In the genomic region with DNA sequence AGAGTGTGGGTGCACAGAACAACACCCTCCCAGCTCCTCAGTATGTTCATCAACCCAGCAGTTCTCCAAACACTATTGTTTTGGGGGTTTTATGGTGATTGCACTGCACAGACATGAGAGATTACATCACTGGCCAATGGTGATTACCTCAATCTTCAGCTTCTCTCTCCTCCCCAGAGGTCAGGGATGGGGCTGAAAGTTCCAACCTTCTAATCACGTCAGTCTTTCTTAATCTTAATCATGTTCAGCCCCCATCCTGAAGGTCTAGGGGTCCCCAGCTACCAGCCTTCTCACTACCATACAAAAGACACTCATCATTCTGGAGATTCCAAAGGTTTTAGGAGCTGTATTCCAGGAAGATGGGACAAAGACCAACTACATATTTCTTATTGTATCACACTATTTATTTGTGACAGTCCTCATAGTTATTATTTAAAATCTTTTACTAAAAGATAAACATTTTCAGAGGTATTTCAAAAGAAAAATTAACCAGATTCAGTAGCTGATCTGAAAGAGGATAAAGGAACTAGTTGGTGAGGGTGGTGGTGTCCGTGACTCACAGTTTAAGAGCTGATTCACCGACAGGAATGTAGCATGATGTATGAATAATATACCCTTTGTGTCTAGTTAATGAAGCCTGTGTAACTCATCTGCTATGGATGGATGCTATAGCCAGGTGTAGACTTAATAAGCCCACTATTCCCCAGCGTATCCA, we compare ENCODE assay signal across 13 cellular contexts. TPM values are rescaled to one million over a fixed set of nuclear protein-coding genes. Genes with fewer than 3 reads are reported as not detected.
DNase-seq lines count a peak whose midpoint lies in the region; ATAC-seq and TF ChIP-seq lines count a peak whose summit lies in the region.
"Had no signal": no experiment of that assay in that cellular context is flagged by ENCODE, and none has a peak within 500 bp of the region (broad histone marks: within the 10 kb centered on the region; RNA-seq: fewer than 3 reads in every experiment).

No MANE protein-coding gene starts in this region.

- H3K27me3 Mint-ChIP-seq in activated T-helper 2 cell treated with anti-CD3 and anti-CD28 coated beads, Interferon-gamma antibody, Interleukin-2, Interleukin-4, amounts not matched to agents 10 μg/mL and 5 μg/mL and 100 μg/mL, durations not matched to agents 14 hours and 24 hours and 36 hours (ENCODE audit: low read depth), result no peaks in the 10 kb centered on the region
- H3K27me3 Mint-ChIP-seq in stimulated activated naive CD8-positive, alpha-beta T cell treated with anti-CD3 and anti-CD28 coated beads, Interleukin-15, amount 100 ng/mL, for 72 hours, result no peaks in the 10 kb centered on the region
- peaks cover 0 to 3% (median 1%) of the 10 kb centered on the region in 3 donors for H3K27me3 Mint-ChIP-seq in CD14-positive monocyte (ENCODE audit: low read depth in 3 of 3)
- H3K27me3 Mint-ChIP-seq: stimulated activated naive B cell treated with anti-CD40 and anti-IgM and Interleukin-4, amounts not matched to agents 10 μg/mL and 1 μg/mL and 100 μg/mL, for 72 hours had no signal

- H3K9me2 ChIP-seq in GM23248 (ENCODE audit: insufficient read depth) (no peaks in the 10 kb centered on the region), PC-3 (replicated peaks; ENCODE audit: low read length) (no peaks in the 10 kb centered on the region)

- H3K4me1 Mint-ChIP-seq in activated T-helper 2 cell treated with anti-CD3 and anti-CD28 coated beads, Interferon-gamma antibody, Interleukin-2, Interleukin-4, amounts not matched to agents 10 μg/mL and 5 μg/mL and 100 μg/mL, durations not matched to agents 14 hours and 24 hours and 36 hours (ENCODE audit: low read depth), result no peaks in the 10 kb centered on the region
- H3K4me1 Mint-ChIP-seq in stimulated activated naive CD8-positive, alpha-beta T cell treated with anti-CD3 and anti-CD28 coated beads, Interleukin-15, amount 100 ng/mL, for 72 hours, result no peaks in the 10 kb centered on the region
- H3K4me1 Mint-ChIP-seq in CD14-positive monocyte, result no peaks in the 10 kb centered on the region
- H3K4me1 Mint-ChIP-seq: immature natural killer cell; nephron; stimulated activated naive B cell treated with anti-CD40 and anti-IgM and Interleukin-4, amounts not matched to agents 10 μg/mL and 1 μg/mL and 100 μg/mL, for 72 hours had no signal

- CTCF ChIA-PET in PC-3 (lab: Charles Lee), result no interaction called here

- intact Hi-C loops in PC-3 (cut with micrococcal nuclease) (loop anchor here (1.0 to 2.0 kb wide), 2 partner anchors 34 to 37 kb away; no protein-coding TSS in a partner anchor), CD14-positive monocyte (cut with micrococcal nuclease) (no loop called here)
- intact Hi-C loops in activated T-helper 2 cell treated with anti-CD3 and anti-CD28 coated beads, Interferon-gamma antibody, Interleukin-2, Interleukin-4, amounts not matched to agents 10 μg/mL and 5 μg/mL and 100 μg/mL, durations not matched to agents 14 hours and 24 hours and 36 hours (cut with micrococcal nuclease), result no loop called here

- WGBS in GM23248 (ENCODE audit: low coverage in 1 of 2, low lambda C conversion rate in 2 of 2, missing lambda C conversion rate in 2 of 2), 2 experiments, result 13 to 18% methylated on average over 4 of the region's 4 CpGs

- peaks cover 27% of the 10 kb centered on the region for H3K4me1 ChIP-seq in GM23248 (ENCODE audit: insufficient read depth)
- peaks cover 36% of the 10 kb centered on the region for H3K4me1 ChIP-seq in PC-3 (ENCODE audit: insufficient read depth, low read length)

- no peaks in the 10 kb centered on the region for H3K79me2 ChIP-seq in GM23248 (ENCODE audit: insufficient read depth)
- no peaks in the 10 kb centered on the region for H3K79me2 ChIP-seq in PC-3 (ENCODE audit: low read length)

- in situ Hi-C loops in GM23248 (cut with MboI), result no loop called here

- no peak overlapping the region for H3K27ac Mint-ChIP-seq in activated T-helper 2 cell treated with anti-CD3 and anti-CD28 coated beads, Interferon-gamma antibody, Interleukin-2, Interleukin-4, amounts not matched to agents 10 μg/mL and 5 μg/mL and 100 μg/mL, durations not matched to agents 14 hours and 24 hours and 36 hours
- H3K27ac Mint-ChIP-seq in stimulated activated naive CD8-positive, alpha-beta T cell treated with anti-CD3 and anti-CD28 coated beads, Interleukin-15, amount 100 ng/mL, for 72 hours, result no peak overlapping the region
- H3K27ac Mint-ChIP-seq in CD14-positive monocyte, result no peak overlapping the region
- H3K27ac Mint-ChIP-seq: immature natural killer cell; nephron; stimulated activated naive B cell treated with anti-CD40 and anti-IgM and Interleukin-4, amounts not matched to agents 10 μg/mL and 1 μg/mL and 100 μg/mL, for 72 hours had no signal

- H3K4me3 ChIP-seq in GM23248, result peak overlapping the region; percentile 27
- peak overlapping the region; percentile 33; the same call in 1 of the 2 replicates for H3K4me3 ChIP-seq in PC-3 (ENCODE audit: low read length)
- H3K4me3 ChIP-seq in retinal pigment epithelial cell (ENCODE audit: low read length), result no peak overlapping the region

- H2AFZ ChIP-seq in GM23248 (no peak overlapping the region), PC-3 (ENCODE audit: low read length) (no peak overlapping the region)

- H3K36me3 Mint-ChIP-seq in activated T-helper 2 cell treated with anti-CD3 and anti-CD28 coated beads, Interferon-gamma antibody, Interleukin-2, Interleukin-4, amounts not matched to agents 10 μg/mL and 5 μg/mL and 100 μg/mL, durations not matched to agents 14 hours and 24 hours and 36 hours (ENCODE audit: low read depth), result no peaks in the 10 kb centered on the region
- no peaks in the 10 kb centered on the region for H3K36me3 Mint-ChIP-seq in CD14-positive monocyte
- H3K36me3 Mint-ChIP-seq: immature natural killer cell; stimulated activated naive B cell treated with anti-CD40 and anti-IgM and Interleukin-4, amounts not matched to agents 10 μg/mL and 1 μg/mL and 100 μg/mL, for 72 hours had no signal

- peak; percentile 96 for ATAC-seq in PC-3
- ATAC-seq in stimulated activated naive CD8-positive, alpha-beta T cell treated with anti-CD3 and anti-CD28 coated beads, Interleukin-15, amount 100 ng/mL, for 72 hours, result no peak
- ATAC-seq in HG03460 (IDR thresholded peaks at IDR 0.05; ENCODE audit: unreplicated experiment), result no peak
- ATAC-seq: stimulated activated naive B cell treated with anti-CD40 and anti-IgM and Interleukin-4, amounts not matched to agents 10 μg/mL and 1 μg/mL and 100 μg/mL, for 72 hours had no signal

- H4K20me1 ChIP-seq in GM23248 (ENCODE audit: insufficient read depth) (no peaks in the 10 kb centered on the region), PC-3 (ENCODE audit: low read length) (no peaks in the 10 kb centered on the region)

- peak overlapping the region; percentile 66 for H3K27ac ChIP-seq in GM23248
- H3K27ac ChIP-seq in PC-3 (ENCODE audit: low read length), result peak overlapping the region; percentile 94

- DNase-seq in GM23248, result peak; percentile 91
- DNase-seq in PC-3, result peak; percentile 85
- DNase-seq in epidermal melanocyte (ENCODE audit: insufficient read length, low spot score), result peak; percentile 24
- DNase-seq in retinal pigment epithelial cell (ENCODE audit: low read depth), result peak; percentile 87
- DNase-seq in activated T-helper 2 cell treated with anti-CD3 and anti-CD28 coated beads, Interferon-gamma antibody, Interleukin-2, Interleukin-4, amounts not matched to agents 10 μg/mL and 5 μg/mL and 100 μg/mL, durations not matched to agents 14 hours and 24 hours and 36 hours (ENCODE audit: low spot score), result no peak
- DNase-seq in stimulated activated naive CD8-positive, alpha-beta T cell treated with anti-CD3 and anti-CD28 coated beads, Interleukin-15, amount 100 ng/mL, for 72 hours, result no peak
- DNase-seq in CD14-positive monocyte (ENCODE audit: low spot score), result no peak
- DNase-seq: activated CD4-positive, alpha-beta T cell treated with anti-CD3 and anti-CD28 coated beads for 4 hours; immature natural killer cell; NCI-H187 treated with DMSO at 0.1 percent for 48 hours; stimulated activated naive B cell treated with anti-CD40 and anti-IgM and Interleukin-4, amounts not matched to agents 10 μg/mL and 1 μg/mL and 100 μg/mL, for 72 hours had no signal

- H3K9me3 Mint-ChIP-seq in activated T-helper 2 cell treated with anti-CD3 and anti-CD28 coated beads, Interferon-gamma antibody, Interleukin-2, Interleukin-4, amounts not matched to agents 10 μg/mL and 5 μg/mL and 100 μg/mL, durations not matched to agents 14 hours and 24 hours and 36 hours, result no peaks in the 10 kb centered on the region
- H3K9me3 Mint-ChIP-seq in stimulated activated naive CD8-positive, alpha-beta T cell treated with anti-CD3 and anti-CD28 coated beads, Interleukin-15, amount 100 ng/mL, for 72 hours, result no peaks in the 10 kb centered on the region
- peaks cover 1 to 7% (median 5%) of the 10 kb centered on the region in 7 donors for H3K9me3 Mint-ChIP-seq in CD14-positive monocyte

- H3K4me3 Mint-ChIP-seq in activated T-helper 2 cell treated with anti-CD3 and anti-CD28 coated beads, Interferon-gamma antibody, Interleukin-2, Interleukin-4, amounts not matched to agents 10 μg/mL and 5 μg/mL and 100 μg/mL, durations not matched to agents 14 hours and 24 hours and 36 hours (ENCODE audit: low read depth), result no peak overlapping the region
- H3K4me3 Mint-ChIP-seq in stimulated activated naive CD8-positive, alpha-beta T cell treated with anti-CD3 and anti-CD28 coated beads, Interleukin-15, amount 100 ng/mL, for 72 hours, result no peak overlapping the region
- H3K4me3 Mint-ChIP-seq in CD14-positive monocyte, result no peak overlapping the region
- H3K4me3 Mint-ChIP-seq: immature natural killer cell; nephron; stimulated activated naive B cell treated with anti-CD40 and anti-IgM and Interleukin-4, amounts not matched to agents 10 μg/mL and 1 μg/mL and 100 μg/mL, for 72 hours had no signal

- no TSS peak for BruUV-seq in PC-3 (replicated peaks; lab: Mats Ljungman, UMichigan)

- H3K4me2 ChIP-seq in GM23248 (ENCODE audit: unreplicated experiment) (peak overlapping the region; percentile 74), PC-3 (ENCODE audit: low read length) (peak overlapping the region; percentile 82)

- POLR2A ChIA-PET in PC-3 (lab: Charles Lee; ENCODE audit: unreplicated experiment), result interaction anchor here (0.9 kb wide), 1 partner anchor 35 kb away, joined by 3 read pairs; no protein-coding TSS in a partner anchor

- H3K36me3 ChIP-seq in GM23248 (ENCODE audit: low read depth) (no peaks in the 10 kb centered on the region), PC-3 (ENCODE audit: low read depth, low read length) (no peaks in the 10 kb centered on the region; the same call in 1 of the 2 replicates)

- TF ChIP-seq CTCF in PC-3 (conservative IDR thresholded peaks at IDR 0.05; ENCODE audit: low read depth, low read length), result no peak
- TF ChIP-seq CTCF in retinal pigment epithelial cell (conservative IDR thresholded peaks at IDR 0.05; ENCODE audit: low read depth, low read length), result no peak
- no peak for TF ChIP-seq CTCF in CD14-positive monocyte (IDR thresholded peaks at IDR 0.05)

- H3K9ac ChIP-seq in GM23248, result no peak overlapping the region
- peak overlapping the region; percentile 51 for H3K9ac ChIP-seq in PC-3 (ENCODE audit: low read length)

- H3K27me3 ChIP-seq in GM23248 (replicated peaks; ENCODE audit: insufficient read depth), result no peaks in the 10 kb centered on the region; the same call in 1 of the 2 replicates
- H3K27me3 ChIP-seq in PC-3 (ENCODE audit: low read length), result no peaks in the 10 kb centered on the region

- H3K9me3 ChIP-seq in GM23248 (ENCODE audit: low read depth), result no peaks in the 10 kb centered on the region
- no peaks in the 10 kb centered on the region for H3K9me3 ChIP-seq in PC-3 (ENCODE audit: low read length)

- H3F3A ChIP-seq in GM23248 (ENCODE audit: insufficient read depth) (peaks cover 19% of the 10 kb centered on the region), PC-3 (ENCODE audit: low read length, unreplicated experiment) (no peaks in the 10 kb centered on the region)

RNA-seq across cellular contexts. Expression of gene RASEF, which starts 35.6 kb away (rescaled TPM):
- total RNA-seq in GM23248 (2014; rRNA removed; shearing (Covaris generic)), result 0.11 TPM in 1 of 2 replicates, not detected in the other
- not detected in 2 replicates for polyA plus RNA-seq in GM23248 (2016; fragmentation: Nextera tagmentation; extraction: Ambion mirVana)
- 12.3 and 14.7 TPM in 2 replicates for total RNA-seq in PC-3 (2014; rRNA removed)
- not detected in 2 replicates for total RNA-seq in activated T-helper 2 cell treated with anti-CD3 and anti-CD28 coated beads, Interferon-gamma antibody, Interleukin-2, Interleukin-4, amounts not matched to agents 10 μg/mL and 5 μg/mL and 100 μg/mL, durations not matched to agents 14 hours and 24 hours and 36 hours
- polyA plus RNA-seq in CD14-positive monocyte, result not detected
- polyA plus RNA-seq: immature natural killer cell had no signal

Comparison
In these comparisons a context has a peak if more than half of its experiments do, and no peak if none do; other contexts are left out.
1. DNase-seq: peak in GM23248 (single experiment), PC-3 (single experiment), epidermal melanocyte (single experiment) and retinal pigment epithelial cell (single experiment); none in activated T-helper 2 cell treated with anti-CD3 and anti-CD28 coated beads, Interferon-gamma antibody, Interleukin-2, Interleukin-4, amounts not matched to agents 10 μg/mL and 5 μg/mL and 100 μg/mL, durations not matched to agents 14 hours and 24 hours and 36 hours (single experiment), stimulated activated naive CD8-positive, alpha-beta T cell treated with anti-CD3 and anti-CD28 coated beads, Interleukin-15, amount 100 ng/mL, for 72 hours (0 of 2) and CD14-positive monocyte (single experiment).
2. RNA of gene RASEF, which starts 35.6 kb away (total RNA-seq): 12.3 to 14.7 TPM in PC-3; 0.11 TPM in GM23248 and not detected in activated T-helper 2 cell treated with anti-CD3 and anti-CD28 coated beads, Interferon-gamma antibody, Interleukin-2, Interleukin-4, amounts not matched to agents 10 μg/mL and 5 μg/mL and 100 μg/mL, durations not matched to agents 14 hours and 24 hours and 36 hours; every median in the first group is over 10 times any median in the second.